ENCODE assay signal across 22 cellular contexts in genomic region chr2:163834221-163834620, GRCh38.
DNase-seq lines count a peak whose midpoint lies in the region; ATAC-seq and TF ChIP-seq lines count a peak whose summit lies in the region.
"Had no signal": no experiment of that assay in that cellular context is flagged by ENCODE, and none has a peak within 500 bp of the region (broad histone marks: within the 10 kb centered on the region; RNA-seq: fewer than 3 reads in every experiment).

No MANE protein-coding gene starts in this region.

- no peak for ATAC-seq in GM19324 (IDR thresholded peaks at IDR 0.05; ENCODE audit: low FRiP score, unreplicated experiment)
- ATAC-seq: PC-3 had no signal

- peak; percentile 6 for DNase-seq in AG20443 (ENCODE audit: low spot score)
- DNase-seq in LNCaP clone FGC (ENCODE audit: low read depth): peak; percentile 18
- peak; percentile 5 for DNase-seq in choroid plexus epithelial cell (ENCODE audit: low read depth)
- DNase-seq in renal cortical epithelial cell (ENCODE audit: low read depth): peak; percentile 65
- DNase-seq in DMS153 treated with DMSO at 0.1 percent for 48 hours (lab: John Stamatoyannopoulos, UW; ENCODE audit: unreplicated experiment): no peak
- DNase-seq in GM20000 (ENCODE audit: low spot score): no peak
- DNase-seq: 8988T; AML-193; Calu3; CD8-positive, alpha-beta memory T cell; KG1; NCI-H1105; NCI-H146; NCI-H2029 treated with DMSO at 0.1 percent for 48 hours; NCI-H345; NCI-H524; NCI-H82; PC-3; RPMI8226; SHP77 had no signal

- no peak overlapping the region for H3K4me3 ChIP-seq in LNCaP clone FGC (ENCODE audit: low read depth, low read length)
- no peak overlapping the region for H3K4me3 ChIP-seq in choroid plexus epithelial cell (ENCODE audit: low read depth, low read length)
- H3K4me3 ChIP-seq: HAP-1 had no signal

- TF ChIP-seq CTCF in LNCaP clone FGC (IDR thresholded peaks at IDR 0.05; ENCODE audit: control insufficient read depth, extremely low read depth, insufficient read depth): no peak
- no peak for TF ChIP-seq CTCF in choroid plexus epithelial cell (conservative IDR thresholded peaks at IDR 0.05; ENCODE audit: low read depth, low read length)
- no peak for TF ChIP-seq CTCF in GM20000 (IDR thresholded peaks at IDR 0.05; ENCODE audit: extremely low read depth, missing control alignments)

Comparison
In these comparisons a context has a peak if more than half of its experiments do, and no peak if none do; other contexts are left out.
1. DNase-seq: peak in AG20443 (single experiment), LNCaP clone FGC (single experiment), choroid plexus epithelial cell (single experiment) and renal cortical epithelial cell (single experiment); none in DMS153 treated with DMSO at 0.1 percent for 48 hours (single experiment) and GM20000 (single experiment).